ENCODE assay signal across 24 cellular contexts in genomic region chr22:32745996-32746322, GRCh38. TPM values are rescaled to one million over a fixed set of nuclear protein-coding genes. Genes with fewer than 3 reads are reported as not detected.
DNase-seq lines count a peak whose midpoint lies in the region; ATAC-seq and TF ChIP-seq lines count a peak whose summit lies in the region.
"Had no signal": no experiment of that assay in that cellular context is flagged by ENCODE, and none has a peak within 500 bp of the region (broad histone marks: within the 10 kb centered on the region; RNA-seq: fewer than 3 reads in every experiment).

No MANE protein-coding gene starts in this region.

- TF ChIP-seq CTCF in HFFc6 (IDR thresholded peaks at IDR 0.05) = no peak
- TF ChIP-seq CTCF in MCF 10A (IDR thresholded peaks at IDR 0.05; ENCODE audit: unreplicated experiment) = no peak
- TF ChIP-seq CTCF in left lung (IDR thresholded peaks at IDR 0.05) = no peak
- TF ChIP-seq CTCF in smooth muscle cell (IDR thresholded peaks at IDR 0.05; ENCODE audit: borderline replicate concordance, insufficient read depth, poor library complexity, severe bottlenecking) = no peak

- CTCF ChIA-PET in MCF 10A (lab: Yijun Ruan, JAX) = interaction anchor here (0.5 to 1.5 kb wide), 3 partner anchors 51 to 240 kb away, joined by 3 to 11 read pairs (median 4); no protein-coding TSS in a partner anchor

- peaks cover 11% of the 10 kb centered on the region for H3K79me2 ChIP-seq in smooth muscle cell (ENCODE audit: low read depth)

- H3K4me1 Mint-ChIP-seq in HFFc6 (ENCODE audit: low read depth) = peaks cover 19% of the 10 kb centered on the region
- peaks cover 21% of the 10 kb centered on the region for H3K4me1 Mint-ChIP-seq in MCF 10A (ENCODE audit: insufficient read depth, unreplicated experiment)
- H3K4me1 Mint-ChIP-seq in activated naive CD8-positive, alpha-beta T cell treated with anti-CD3 and anti-CD28 coated beads, Interleukin-2, amount 50 U/mL, for 24 hours = no peaks in the 10 kb centered on the region
- H3K4me1 Mint-ChIP-seq: CD14-positive monocyte had no signal

- H3K27ac Mint-ChIP-seq in HFFc6 = no peak overlapping the region
- peak overlapping the region; percentile 89 for H3K27ac Mint-ChIP-seq in MCF 10A (ENCODE audit: low read depth, unreplicated experiment)
- no peak overlapping the region for H3K27ac Mint-ChIP-seq in activated naive CD8-positive, alpha-beta T cell treated with anti-CD3 and anti-CD28 coated beads, Interleukin-2, amount 50 U/mL, for 24 hours
- H3K27ac Mint-ChIP-seq: activated T-helper 2 cell treated with anti-CD3 and anti-CD28 coated beads, Interferon-gamma antibody, Interleukin-2, Interleukin-4, amounts not matched to agents 10 μg/mL and 5 μg/mL and 100 μg/mL, durations not matched to agents 14 hours and 24 hours and 36 hours; CD14-positive monocyte had no signal

- H3K9ac ChIP-seq in smooth muscle cell (ENCODE audit: low read depth) = peak overlapping the region; percentile 44

- H3K4me2 ChIP-seq in smooth muscle cell = peak overlapping the region; percentile 74

- no TSS peak for BruUV-seq in MCF 10A (replicated peaks; lab: Mats Ljungman, UMichigan)

- 49% methylated on average over 3 of the region's 3 CpGs for WGBS in smooth muscle cell (ENCODE audit: low lambda C conversion rate)

- no peaks in the 10 kb centered on the region for H4K20me1 ChIP-seq in smooth muscle cell (ENCODE audit: low read depth)

- H3K36me3 Mint-ChIP-seq in HFFc6 (ENCODE audit: low read depth) = no peaks in the 10 kb centered on the region
- H3K36me3 Mint-ChIP-seq in MCF 10A (ENCODE audit: insufficient read depth, unreplicated experiment) = no peaks in the 10 kb centered on the region
- no peaks in the 10 kb centered on the region for H3K36me3 Mint-ChIP-seq in activated naive CD8-positive, alpha-beta T cell treated with anti-CD3 and anti-CD28 coated beads, Interleukin-2, amount 50 U/mL, for 24 hours (ENCODE audit: low read depth)
- H3K36me3 Mint-ChIP-seq: CD14-positive monocyte had no signal

- H3K27me3 Mint-ChIP-seq in HFFc6 (ENCODE audit: insufficient read depth) = peaks cover 3% of the 10 kb centered on the region
- H3K27me3 Mint-ChIP-seq in MCF 10A (ENCODE audit: insufficient read depth, unreplicated experiment) = no peaks in the 10 kb centered on the region
- H3K27me3 Mint-ChIP-seq in activated naive CD8-positive, alpha-beta T cell treated with anti-CD3 and anti-CD28 coated beads, Interleukin-2, amount 50 U/mL, for 24 hours = peaks cover 11% of the 10 kb centered on the region

- no peaks in the 10 kb centered on the region for H3K27me3 ChIP-seq in left lung
- no peaks in the 10 kb centered on the region for H3K27me3 ChIP-seq in smooth muscle cell (ENCODE audit: low read depth)
- H3K27me3 ChIP-seq: brain microvascular endothelial cell, ovary, right lobe of liver had no signal

- POLR2A ChIA-PET in MCF 10A (lab: Yijun Ruan, JAX) = interaction anchor here (0.6 to 0.7 kb wide), 2 partner anchors 8 to 270 kb away, joined by 3 to 4 read pairs; no protein-coding TSS in a partner anchor

- peaks cover 5% of the 10 kb centered on the region for H3F3A ChIP-seq in smooth muscle cell (ENCODE audit: low read depth)

- H3K27ac ChIP-seq in left lung = peak overlapping the region; percentile 55 to 66
- H3K27ac ChIP-seq in smooth muscle cell (ENCODE audit: low read depth) = peak overlapping the region; percentile 90
- H3K27ac ChIP-seq: brain microvascular endothelial cell, ovary, right lobe of liver had no signal

- no peaks in the 10 kb centered on the region for H3K9me3 Mint-ChIP-seq in HFFc6
- no peaks in the 10 kb centered on the region for H3K9me3 Mint-ChIP-seq in MCF 10A (ENCODE audit: unreplicated experiment)
- no peaks in the 10 kb centered on the region for H3K9me3 Mint-ChIP-seq in activated naive CD8-positive, alpha-beta T cell treated with anti-CD3 and anti-CD28 coated beads, Interleukin-2, amount 50 U/mL, for 24 hours
- H3K9me3 Mint-ChIP-seq: activated T-helper 2 cell treated with anti-CD3 and anti-CD28 coated beads, Interferon-gamma antibody, Interleukin-2, Interleukin-4, amounts not matched to agents 10 μg/mL and 5 μg/mL and 100 μg/mL, durations not matched to agents 14 hours and 24 hours and 36 hours; CD14-positive monocyte; naive B cell had no signal

- H3K9me3 ChIP-seq in left lung = no peaks in the 10 kb centered on the region
- H3K9me3 ChIP-seq in smooth muscle cell (replicated peaks; ENCODE audit: low read depth) = no peaks in the 10 kb centered on the region
- H3K9me3 ChIP-seq: ovary, right lobe of liver had no signal

- no peak overlapping the region for H2AFZ ChIP-seq in smooth muscle cell (ENCODE audit: low read depth)

- H3K4me1 ChIP-seq in left lung (peaks cover 8 to 11% of the 10 kb centered on the region in 2 donors), smooth muscle cell (ENCODE audit: low read depth) (peaks cover 31% of the 10 kb centered on the region)

- H3K36me3 ChIP-seq in left lung (no peaks in the 10 kb centered on the region), smooth muscle cell (ENCODE audit: low read depth) (no peaks in the 10 kb centered on the region)
- H3K36me3 ChIP-seq: brain microvascular endothelial cell, ovary, right lobe of liver had no signal

- DNase-seq in HFFc6 (no peak), MCF 10A (ENCODE audit: unreplicated experiment) (no peak), left lung (no peak), smooth muscle cell (lab: John Stamatoyannopoulos, UW; ENCODE audit: unreplicated experiment) (no peak), SHP77 (lab: John Stamatoyannopoulos, UW) (no peak), A172 (ENCODE audit: low spot score) (no peak)
- no peak for DNase-seq in activated naive CD8-positive, alpha-beta T cell treated with anti-CD3 and anti-CD28 coated beads, Interleukin-2, amount 50 U/mL, for 24 hours
- DNase-seq: activated CD4-positive, alpha-beta T cell treated with anti-CD3 and anti-CD28 coated beads, Interleukin-2, amount 50 U/mL, for 48 hours; activated CD8-positive, alpha-beta memory T cell treated with anti-CD3 and anti-CD28 coated beads, Interleukin-2, amount 50 U/mL, for 48 hours; brain microvascular endothelial cell; KG1; naive B cell; NCI-H146; NCI-H2171; NCI-H526 treated with DMSO at 0.1 percent for 48 hours; ovary; right lobe of liver; RPMI8226; stimulated activated CD4-positive, alpha-beta T cell treated with anti-CD3 and anti-CD28 coated beads, Interleukin-15, amount 100 ng/mL, for 24 hours had no signal

- intact Hi-C loops in MCF 10A (cut with micrococcal nuclease) (no loop called here), left lung (cut with DNase I) (no loop called here)

- peak overlapping the region; percentile 82; the same call in 1 of the 2 replicates for H3K4me3 Mint-ChIP-seq in HFFc6
- H3K4me3 Mint-ChIP-seq in MCF 10A (ENCODE audit: unreplicated experiment) = peak overlapping the region; percentile 64
- no peak overlapping the region for H3K4me3 Mint-ChIP-seq in activated naive CD8-positive, alpha-beta T cell treated with anti-CD3 and anti-CD28 coated beads, Interleukin-2, amount 50 U/mL, for 24 hours
- H3K4me3 Mint-ChIP-seq: CD14-positive monocyte, naive B cell had no signal

- ATAC-seq in left lung = peak; percentile 37
- no peak for ATAC-seq in activated naive CD8-positive, alpha-beta T cell treated with anti-CD3 and anti-CD28 coated beads, Interleukin-2, amount 50 U/mL, for 24 hours
- ATAC-seq in activated CD4-positive, CD25-positive, alpha-beta regulatory T cell treated with anti-CD3 and anti-CD28 coated beads, Interleukin-2, amount 50 U/mL, for 24 hours = no peak

- H3K4me3 ChIP-seq in left lung = no peak overlapping the region
- peak overlapping the region; percentile 23 for H3K4me3 ChIP-seq in smooth muscle cell
- H3K4me3 ChIP-seq: coronary artery, lung, ovary, right lobe of liver had no signal

RNA-seq across cellular contexts. Expression of gene TIMP3, which starts 55.5 kb away (rescaled TPM):
- 100 to 1,000 TPM; 303 to 525 (median 354) TPM for total RNA-seq in HFFc6 (2021; fragmentation: NEBNext Ultra II Directional; extraction: Animal tissue kit (Norgen Biotek cat#: 25700))
- total RNA-seq in MCF 10A (2022) = 44.9 and 50.6 TPM in 2 replicates
- 100 to 1,000 TPM; 277 to 308 TPM for total RNA-seq in left lung
- 3,114 and 3,210 TPM in 2 replicates for total RNA-seq in smooth muscle cell
- polyA plus RNA-seq in smooth muscle cell = 3,050 and 3,942 TPM in 2 replicates
- 9.0 and 17.6 TPM in 2 replicates for total RNA-seq in A172 (2014; rRNA removed; shearing (Covaris generic))
- polyA plus RNA-seq: CD14-positive monocyte had no signal
